In the genomic region with DNA sequence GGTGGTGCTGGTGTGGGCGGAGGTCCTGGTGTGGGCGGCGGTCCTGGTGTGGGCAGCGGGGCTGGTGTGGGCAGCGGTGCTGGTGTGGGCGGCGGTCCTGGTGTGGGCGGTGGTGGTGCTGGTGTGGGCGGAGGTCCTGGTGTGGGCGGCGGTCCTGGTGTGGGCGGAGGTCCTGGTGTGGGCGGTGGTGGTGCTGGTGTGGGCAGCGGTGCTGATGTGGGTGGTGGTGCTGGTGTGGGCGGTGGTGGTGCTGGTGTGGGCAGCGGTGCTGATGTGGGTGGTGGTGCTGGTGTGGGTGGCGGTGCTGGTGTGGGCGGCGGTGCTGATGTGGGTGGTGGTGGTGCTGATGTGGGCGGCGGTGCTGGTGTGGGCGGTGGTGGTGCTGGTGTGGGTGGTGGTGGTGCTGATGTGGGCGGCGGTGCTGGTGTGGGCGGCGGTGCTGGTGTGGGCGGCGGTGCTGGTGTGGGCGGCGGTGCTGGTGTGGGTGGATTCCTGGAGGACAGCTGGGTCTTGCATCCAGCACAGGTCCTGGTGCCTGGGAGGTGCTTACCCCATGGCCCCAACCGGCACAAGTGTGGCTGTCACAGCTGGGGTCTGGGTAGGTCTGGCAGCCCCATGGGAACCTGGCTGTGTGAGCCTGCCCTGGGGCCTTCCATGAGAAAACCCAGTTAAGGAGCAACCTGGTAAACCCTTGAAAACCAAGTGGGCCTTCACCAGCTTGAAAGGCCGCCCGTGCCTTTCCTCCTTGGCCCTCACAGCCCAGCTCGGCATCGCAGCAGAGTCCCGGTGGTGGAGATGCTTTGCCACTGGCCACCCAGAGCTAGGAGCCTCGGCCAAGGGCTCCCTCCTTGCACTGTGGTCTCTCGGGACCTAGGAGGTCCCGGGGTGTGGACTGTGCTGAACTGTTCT, we compare ENCODE assay signal across 8 cellular contexts. TPM values are rescaled to one million over a fixed set of nuclear protein-coding genes. Genes with fewer than 3 reads are reported as not detected.
DNase-seq lines count a peak whose midpoint lies in the region; ATAC-seq, FAIRE-seq and TF ChIP-seq lines count a peak whose summit lies in the region.
"Not testable (repeated sequence)": the region's sequence is repeated elsewhere in the genome, so short reads cannot be mapped to it uniquely, and the experiment has no call there.

No MANE protein-coding gene starts in this region.

- not testable (repeated sequence) for H4K5ac ChIP-seq in IMR-90 (ENCODE audit: low read depth, low read length)

- dilution Hi-C loops in IMR-90 (cut with HindIII; ENCODE audit: low sequenced_read_pairs, unreplicated experiment): not testable (repeated sequence)

- in situ Hi-C loops in IMR-90 (cut with MboI; ENCODE audit: low sequenced_read_pairs): loop anchor here (10.0 kb wide), 1 partner anchor 298 kb away; no protein-coding TSS in a partner anchor
- in situ Hi-C loops in K562 (cut with MboI): loop anchor here (10.0 kb wide), 1 partner anchor 488 kb away; no protein-coding TSS in a partner anchor

- not testable (repeated sequence) for TF ChIP-seq EP300 in K562 (IDR thresholded peaks at IDR 0.05; ENCODE audit: low read length)

- H3K18ac ChIP-seq in IMR-90 (ENCODE audit: low read depth, low read length): not testable (repeated sequence)

- not testable (repeated sequence) for DNase-seq in IMR-90; K562 (ENCODE audit: extremely low read depth in 1 of 4, low spot score in 3 of 4)
- DNase-seq in Right ventricle myocardium superior (peak; percentile 29), kidney (peak; percentile 64), mucosa of descending colon (peak in 2 of 3 donors; percentile 14 to 41), posterior vena cava (ENCODE audit: low spot score) (peak; percentile 62), aorta (peak; percentile 39 to 63)

- peaks cover 29% of the 10 kb centered on the region for H3K4me1 ChIP-seq in BLaER1
- H3K4me1 ChIP-seq in IMR-90 (ENCODE audit: control insufficient read depth, insufficient read depth, low read length); mucosa of descending colon (ENCODE audit: low read depth); aorta (ENCODE audit: control insufficient read depth in 1 of 2, insufficient read depth in 2 of 2, low read length in 2 of 2): not testable (repeated sequence)
- H3K4me1 ChIP-seq in K562 (replicated peaks in 1 of 2; ENCODE audit: control insufficient read depth in 2 of 2, insufficient read depth in 2 of 2, low read length in 2 of 2): peaks cover 10 to 48% of the 10 kb centered on the region in 2 experiments; a peak in 4 of 5 replicates
- H3K4me1 ChIP-seq in kidney (ENCODE audit: control insufficient read depth in 1 of 2, insufficient read depth in 1 of 2, low read depth in 1 of 2, low read length in 2 of 2): peaks cover 10 to 12% of the 10 kb centered on the region in 2 donors

- not testable (repeated sequence) for BruUV-seq in IMR-90 (replicated peaks; lab: Mats Ljungman, UMichigan); K562 (replicated peaks; lab: Mats Ljungman, UMichigan)

- not testable (repeated sequence) for TF ChIP-seq POLR2A in IMR-90 (IDR thresholded peaks at IDR 0.05; ENCODE audit: low read depth, low read length); K562 (conservative IDR thresholded peaks at IDR 0.05)

- WGBS in IMR-90 (ENCODE audit: extremely low coverage in 2 of 2, insufficient read length in 1 of 2), 2 experiments: 89% methylated on average over 9 of the region's 39 CpGs; no CpG with 5 or more reads in 1 of the 2 experiments
- 58% methylated on average over 16 of the region's 39 CpGs for WGBS in K562 (ENCODE audit: insufficient coverage, low coverage, missing lambda C conversion rate)
- 92% methylated on average over 31 to 39 of the region's 39 CpGs for WGBS in aorta, 2 donors

- H3K23ac ChIP-seq in IMR-90 (ENCODE audit: low read depth, low read length): not testable (repeated sequence)

- H3K9me3 ChIP-seq in BLaER1: peaks cover 21% of the 10 kb centered on the region
- H3K9me3 ChIP-seq in IMR-90 (ENCODE audit: control insufficient read depth, insufficient read depth, low read length); kidney (ENCODE audit: control insufficient read depth in 1 of 2, low read length in 2 of 2); mucosa of descending colon; aorta (ENCODE audit: control insufficient read depth, low read length): not testable (repeated sequence)
- peaks cover 12% of the 10 kb centered on the region; the same call in 1 of the 2 replicates for H3K9me3 ChIP-seq in K562 (replicated peaks; ENCODE audit: control insufficient read depth, insufficient read depth, low read depth, low read length)

- not testable (repeated sequence) for H4K8ac ChIP-seq in IMR-90 (ENCODE audit: low read depth in 2 of 2, low read length in 2 of 2)

- H3K27ac ChIP-seq in BLaER1; IMR-90 (ENCODE audit: insufficient read depth, low read length); K562 (ENCODE audit: extremely low read depth, low read depth, low read length); kidney (ENCODE audit: low read depth in 2 of 2, low read length in 2 of 2); aorta (ENCODE audit: low read depth in 1 of 2, low read length in 2 of 2): not testable (repeated sequence)

- not testable (repeated sequence) for H2BK5ac ChIP-seq in IMR-90 (ENCODE audit: low read depth, low read length, poor library complexity, severe bottlenecking)

- not testable (repeated sequence) for FAIRE-seq in K562 (lab: Jason Lieb, UNC); kidney (lab: Jason Lieb, UNC)

- peak overlapping the region; percentile 15; the same call in 1 of the 2 replicates for H3K4me2 ChIP-seq in BLaER1
- H3K4me2 ChIP-seq in IMR-90 (ENCODE audit: low read depth, low read length); K562 (ENCODE audit: insufficient read depth, low read length): not testable (repeated sequence)

- peak overlapping the region; percentile 29 for H2AK9ac ChIP-seq in IMR-90 (replicated peaks; ENCODE audit: low read depth, low read length, poor library complexity)

- not testable (repeated sequence) for H3K9me1 ChIP-seq in IMR-90 (ENCODE audit: insufficient read depth, low read length); K562 (ENCODE audit: control insufficient read depth, insufficient read depth, low read length)

- not testable (repeated sequence) for H4K91ac ChIP-seq in IMR-90 (ENCODE audit: insufficient read depth, low read depth, low read length)

- CTCF ChIA-PET in IMR-90 (lab: Yijun Ruan, JAX): interaction anchor here (1.1 kb wide), 1 partner anchor 150 kb away, joined by 3 read pairs; no protein-coding TSS in a partner anchor
- CTCF ChIA-PET in K562 (lab: Yijun Ruan, JAX; ENCODE audit: low intra/inter-chr PET ratio): not testable (repeated sequence)

- H3K4me3 ChIP-seq in BLaER1; IMR-90 (ENCODE audit: insufficient read depth, low read depth, low read length); K562; kidney (ENCODE audit: low read length in 2 of 2); mucosa of descending colon; aorta (ENCODE audit: low read length in 2 of 2): not testable (repeated sequence)

- not testable (repeated sequence) for H2AK5ac ChIP-seq in IMR-90 (ENCODE audit: low read depth, low read length)

- H3K27me3 ChIP-seq in BLaER1; IMR-90 (ENCODE audit: control insufficient read depth, insufficient read depth, low read length); aorta (ENCODE audit: control insufficient read depth in 1 of 2, insufficient read depth in 2 of 2, low read length in 1 of 2): not testable (repeated sequence)
- H3K27me3 ChIP-seq in K562 (ENCODE audit: control insufficient read depth in 2 of 2, insufficient read depth in 2 of 2, low read length in 2 of 2): peaks cover 0 to 12% of the 10 kb centered on the region in 2 experiments; a peak in 3 of 5 replicates

- not testable (repeated sequence) for TF ChIP-seq RAD21 in IMR-90 (IDR thresholded peaks at IDR 0.05; ENCODE audit: low read length); K562 (CRISPR knock-in tag; conservative IDR thresholded peaks at IDR 0.05 in 1 of 2, IDR thresholded peaks at IDR 0.05 in 1 of 2)

- not testable (repeated sequence) for H4K20me1 ChIP-seq in BLaER1
- peaks cover 51% of the 10 kb centered on the region for H4K20me1 ChIP-seq in IMR-90 (ENCODE audit: insufficient read depth, low read length)
- peaks cover 14% of the 10 kb centered on the region for H4K20me1 ChIP-seq in K562 (replicated peaks; ENCODE audit: control insufficient read depth, insufficient read depth, low read length)

- not testable (repeated sequence) for H2BK15ac ChIP-seq in IMR-90 (ENCODE audit: low read depth, low read length)

- not testable (repeated sequence) for H3K4ac ChIP-seq in IMR-90 (ENCODE audit: low read depth, low read length)

- not testable (repeated sequence) for H2AFZ ChIP-seq in IMR-90 (replicated peaks; ENCODE audit: low read length, poor library complexity); K562 (ENCODE audit: low read depth, low read length)

- not testable (repeated sequence) for H3K14ac ChIP-seq in IMR-90 (replicated peaks; ENCODE audit: low read depth, low read length)

- not testable (repeated sequence) for H3K79me2 ChIP-seq in K562 (ENCODE audit: control insufficient read depth, insufficient read depth, low read length)

- TF ChIP-seq CTCF in IMR-90 (conservative IDR thresholded peaks at IDR 0.05; ENCODE audit: low read depth, low read length); K562 (IDR thresholded peaks at IDR 0.05 in 2 of 3, conservative IDR thresholded peaks at IDR 0.05 in 1 of 3; ENCODE audit: insufficient read depth in 2 of 3, low read depth in 1 of 3, low read length in 3 of 3); kidney (IDR thresholded peaks at IDR 0.05; ENCODE audit: borderline replicate concordance, extremely low read depth, insufficient read depth); mucosa of descending colon (IDR thresholded peaks at IDR 0.05): not testable (repeated sequence)

- ATAC-seq in IMR-90 (ENCODE audit: low read depth); K562; Right ventricle myocardium superior (ENCODE audit: poor library complexity); mucosa of descending colon; aorta (ENCODE audit: low FRiP score): not testable (repeated sequence)

- not testable (repeated sequence) for H2BK120ac ChIP-seq in IMR-90 (ENCODE audit: low read depth, low read length)

- H3K9ac ChIP-seq in BLaER1; IMR-90 (ENCODE audit: low read depth, low read length); K562 (ENCODE audit: insufficient read depth in 1 of 2, low read depth in 2 of 2, low read length in 2 of 2); kidney (ENCODE audit: low read length in 2 of 2): not testable (repeated sequence)

- POLR2A ChIA-PET in IMR-90 (lab: Charles Lee; ENCODE audit: unreplicated experiment); K562 (lab: Yijun Ruan, JAX): not testable (repeated sequence)

- not testable (repeated sequence) for H3K36me3 ChIP-seq in BLaER1; IMR-90 (ENCODE audit: control insufficient read depth, insufficient read depth, low read length); K562 (ENCODE audit: control insufficient read depth, insufficient read depth, low read length); kidney (ENCODE audit: control insufficient read depth in 1 of 2, insufficient read depth in 2 of 2, low read length in 2 of 2); mucosa of descending colon (ENCODE audit: low read depth); aorta (ENCODE audit: control insufficient read depth in 1 of 2, insufficient read depth in 2 of 2, low read length in 1 of 2)

- peaks cover 16 to 75% of the 10 kb centered on the region in 2 experiments for H3K79me1 ChIP-seq in IMR-90 (ENCODE audit: low read depth in 1 of 2, low read length in 2 of 2)

- H2BK20ac ChIP-seq in IMR-90 (ENCODE audit: low read depth, low read length): not testable (repeated sequence)

- intact Hi-C loops in IMR-90 (cut with micrococcal nuclease); K562 (cut with micrococcal nuclease); Right ventricle myocardium superior (cut with DNase I); aorta (cut with DNase I): not testable (repeated sequence)
- intact Hi-C loops in kidney (cut with DNase I): loop anchor here (5.0 kb wide), 1 partner anchor 151 kb away; no protein-coding TSS in a partner anchor
- intact Hi-C loops in mucosa of descending colon (cut with DNase I, micrococcal nuclease): loop anchor here in 1 of 2 donors (10.0 kb wide), 1 partner anchor 298 kb away; no protein-coding TSS in a partner anchor
- intact Hi-C loops in posterior vena cava (cut with DNase I): loop anchor here in 1 of 2 donors (10.0 kb wide), 1 partner anchor 288 kb away; no protein-coding TSS in a partner anchor

- not testable (repeated sequence) for H3K56ac ChIP-seq in IMR-90 (ENCODE audit: extremely low read depth, insufficient read depth, low read length)

RNA-seq across cellular contexts. Expression of a gene that starts 38.0 kb away (rescaled TPM):
- total RNA-seq in IMR-90 (2012; rRNA removed) (4.3 and 6.7 TPM in 2 replicates), K562 (2014; rRNA removed) (12.0 and 16.1 TPM in 2 replicates), K562 (2014; rRNA removed; fragmentation: Illumina TruSeq; extraction: Trizol) (0.54 and 1.1 TPM in 2 replicates), K562 (2015; rRNA removed; fragmentation: Illumina TruSeq; extraction: Trizol) (1.6 and 2.3 TPM in 2 replicates), K562 (2021) (16.1 and 16.4 TPM in 2 replicates), Right ventricle myocardium superior (44.2 TPM), kidney (316 TPM), mucosa of descending colon (10 to 100 TPM in 2 of 3 donors, 1 to 10 TPM in 1; 4.6 to 46.9 (median 21.3) TPM), posterior vena cava (100 to 1,000 TPM; 117 to 133 TPM), aorta (100 to 1,000 TPM; 289 to 301 TPM)
- polyA plus RNA-seq in IMR-90 (2012; rRNA removed) (46.7 and 52.6 TPM in 2 replicates), K562 (2011; rRNA removed) (4.9 and 16.8 TPM in 2 replicates), K562 (2014; fragmentation: Illumina TruSeq; extraction: Trizol) (2.0 and 5.5 TPM in 2 replicates), K562 (2014; fragmentation: Nextera tagmentation; extraction: Ambion mirVana) (under 1 TPM; 0.14 to 0.25 TPM), K562 (2014; rRNA removed) (7.8 and 11.8 TPM in 2 replicates), kidney (ENCODE audit: insufficient read depth, low read depth, low replicate concordance) (150 TPM), aorta (100 to 1,000 TPM in 1 of 2 donors, 10 to 100 TPM in 1; 97.3 to 963 TPM)
- 66.0 and 124 TPM in 2 replicates for polyA plus RNA-seq in IMR-90 (2012; cell fraction: cytosol; rRNA removed)
- polyA plus RNA-seq in IMR-90 (2012; cell fraction: nucleus; rRNA removed; ENCODE audit: low replicate concordance): 136 and 394 TPM in 2 replicates
- total RNA-seq in K562 (2011; cell fraction: chromatin; rRNA removed; ENCODE audit: low replicate concordance): 18.2 and 47.1 TPM in 2 replicates
- 42.8 and 53.0 TPM in 2 replicates for total RNA-seq in K562 (2011; cell fraction: nucleolus; rRNA removed)
- 26.1 and 28.1 TPM in 2 replicates for total RNA-seq in K562 (2011; cell fraction: nucleoplasm; rRNA removed)
- 23.2 and 39.2 TPM in 2 replicates for polyA plus RNA-seq in K562 (2011; cell fraction: cytosol; rRNA removed)
- polyA plus RNA-seq in K562 (2011; cell fraction: nucleus; rRNA removed): 67.4 and 83.8 TPM in 2 replicates
- polyA plus RNA-seq in K562 (2012): 6.2 and 11.5 TPM in 2 replicates
- polyA minus RNA-seq in K562 (2011; rRNA and poly(A)+ RNA removed): 2.9 and 3.3 TPM in 2 replicates
- polyA minus RNA-seq in K562 (2011; cell fraction: cytosol; rRNA and poly(A)+ RNA removed): 11.5 and 49.2 TPM in 2 replicates
- 11.6 and 22.0 TPM in 2 replicates for polyA minus RNA-seq in K562 (2011; cell fraction: nucleus; rRNA and poly(A)+ RNA removed)
